Comparison of ENCODE assay signal across 12 cellular contexts in the genomic region with DNA sequence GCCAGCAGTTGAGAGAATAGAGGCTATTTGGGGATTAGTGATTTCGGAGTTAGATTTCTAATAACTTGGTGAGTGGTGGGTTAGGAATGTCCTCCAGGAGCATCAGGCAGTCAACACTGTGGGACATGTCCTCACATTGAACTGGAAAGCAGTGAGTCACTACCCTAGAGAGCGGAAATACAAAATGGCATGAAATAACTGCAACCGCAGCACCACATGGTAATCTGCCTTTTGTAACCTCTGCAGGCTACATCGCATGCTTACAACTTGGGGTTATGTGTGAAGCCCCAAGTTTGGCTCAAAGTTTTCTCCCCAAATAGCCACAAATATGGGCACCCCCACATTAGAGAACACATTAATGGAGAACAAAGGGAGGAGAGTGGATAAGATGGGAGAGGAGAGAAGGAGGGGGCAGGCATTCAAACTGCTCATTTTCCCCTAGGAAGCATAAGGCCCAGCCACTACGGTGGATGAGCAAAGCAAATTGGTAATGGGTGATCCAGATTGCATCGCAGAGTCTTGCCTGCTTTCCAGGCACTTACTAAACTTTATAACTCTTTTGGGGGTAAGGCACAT. TPM values are rescaled to one million over a fixed set of nuclear protein-coding genes. Genes with fewer than 3 reads are reported as not detected.
DNase-seq lines count a peak whose midpoint lies in the region; ATAC-seq lines count a peak whose summit lies in the region.
"Had no signal": no experiment of that assay in that cellular context is flagged by ENCODE, and none has a peak within 500 bp of the region (broad histone marks: within the 10 kb centered on the region; RNA-seq: fewer than 3 reads in every experiment).

No MANE protein-coding gene starts in this region.

- H3K4me2 ChIP-seq in mesendoderm (ENCODE audit: low read length): no peak overlapping the region

- no peaks in the 10 kb centered on the region for H3K4me1 ChIP-seq in mesendoderm (ENCODE audit: control insufficient read depth, low read depth, low read length)

- DNase-seq in Caki2 (ENCODE audit: low read depth) (peak; percentile 60), NOMO-1 treated with dmso at 0.1 percent for 144 hours (lab: John Stamatoyannopoulos, UW; ENCODE audit: unreplicated experiment) (peak; percentile 52), ecto neural progenitor cell (ENCODE audit: low spot score) (peak; percentile 34), mesendoderm (peak; percentile 61), NCI-H1930 (lab: John Stamatoyannopoulos, UW) (no peak), germinal center (ENCODE audit: low spot score) (no peak)
- no peak for DNase-seq in activated CD4-positive, alpha-beta T cell treated with anti-CD3 and anti-CD28 coated beads for 4 hours
- DNase-seq: DND-41; natural killer cell; stimulated activated naive CD8-positive, alpha-beta T cell treated with anti-CD3 and anti-CD28 coated beads, Interleukin-15, Interleukin-2, amounts not matched to agents 100 U/mL and 50 U/mL, for 24 hours; T-helper 9 cell had no signal

- no peak overlapping the region for H4K5ac ChIP-seq in mesendoderm (ENCODE audit: low read length)

- no peaks in the 10 kb centered on the region for H3K36me3 ChIP-seq in mesendoderm (ENCODE audit: control insufficient read depth, insufficient read depth, low read length)

- no peak overlapping the region for H2BK120ac ChIP-seq in mesendoderm (ENCODE audit: low read depth, low read length)

- H3K18ac ChIP-seq in mesendoderm (ENCODE audit: low read length): no peak overlapping the region

- H2BK5ac ChIP-seq in mesendoderm (ENCODE audit: low read length): no peak overlapping the region

- no peaks in the 10 kb centered on the region for H3K79me1 ChIP-seq in mesendoderm (ENCODE audit: low read length)

- H4K8ac ChIP-seq in mesendoderm (ENCODE audit: low read depth, low read length): no peak overlapping the region

- H3K4ac ChIP-seq in mesendoderm (ENCODE audit: low read depth, low read length): no peak overlapping the region

- no peak overlapping the region for H2AK5ac ChIP-seq in mesendoderm (ENCODE audit: low read length)

- no peaks in the 10 kb centered on the region for H3K27me3 ChIP-seq in mesendoderm (ENCODE audit: insufficient read depth, low read length, poor library complexity)

- in situ Hi-C loops in Caki2 (cut with HindIII; ENCODE audit: low pct_unique_long_range_greater_than_20kb, low sequenced_read_pairs): loop anchor here (25.0 kb wide), 1 partner anchor 328 kb away; no protein-coding TSS in a partner anchor

- no peak overlapping the region for H3K27ac ChIP-seq in mesendoderm (ENCODE audit: low read depth, low read length)

- H3K79me2 ChIP-seq in mesendoderm (ENCODE audit: control insufficient read depth, insufficient read depth, low read length): no peaks in the 10 kb centered on the region

- no peak overlapping the region for H3K23ac ChIP-seq in mesendoderm (ENCODE audit: low read length)

- H3K56ac ChIP-seq in mesendoderm (ENCODE audit: low read length): peak overlapping the region; percentile 22

- no peak overlapping the region for H3K9ac ChIP-seq in mesendoderm (ENCODE audit: low read length)

- H2BK15ac ChIP-seq in mesendoderm (replicated peaks; ENCODE audit: low read depth): no peak overlapping the region

- no CpG with 5 or more reads among the region's 6 CpGs for WGBS in mesendoderm (ENCODE audit: extremely low coverage, insufficient coverage, low lambda C conversion rate)

- ATAC-seq in GM18498 (IDR thresholded peaks at IDR 0.05; ENCODE audit: unreplicated experiment): no peak
- ATAC-seq: natural killer cell; stimulated activated naive CD8-positive, alpha-beta T cell treated with anti-CD3 and anti-CD28 coated beads, Interleukin-15, Interleukin-2, amounts not matched to agents 100 U/mL and 50 U/mL, for 24 hours had no signal

- H3K4me3 ChIP-seq in mesendoderm (ENCODE audit: low read length): no peak overlapping the region

RNA-seq across cellular contexts. Expression of a gene that starts 22.0 kb away (rescaled TPM):
- 8.1 and 8.9 TPM in 2 replicates for total RNA-seq in Caki2 (2014; rRNA removed; shearing (Covaris generic); ENCODE audit: low replicate concordance)
- 12.0 TPM for polyA plus RNA-seq in mesendoderm (2013, experiment 1 of 2)
- polyA plus RNA-seq in mesendoderm (2013, experiment 2 of 2): 12.1 TPM

Comparison
In these comparisons a context has a peak if more than half of its experiments do, and no peak if none do; other contexts are left out.
1. DNase-seq: peak in Caki2 (single experiment), NOMO-1 treated with dmso at 0.1 percent for 144 hours (single experiment), ecto neural progenitor cell (single experiment) and mesendoderm (single experiment); none in NCI-H1930 (0 of 2), germinal center (single experiment) and activated CD4-positive, alpha-beta T cell treated with anti-CD3 and anti-CD28 coated beads for 4 hours (0 of 2).